In genomic region chr14:103525430-103526246, GRCh38 we compare ENCODE assay signal across 1 cellular context.
TF ChIP-seq lines count a peak whose summit lies in the region.
"Not testable (repeated sequence)": the region's sequence is repeated elsewhere in the genome, so short reads cannot be mapped to it uniquely, and the experiment has no call there.

No MANE protein-coding gene starts in this region.

TF ChIP-seq in HepG2, 621 proteins besides CTCF, POLR2A, EP300 and RAD21 (continues in another document):
- TF ChIP-seq NFKB2 (CRISPR knock-in tag; IDR thresholded peaks at IDR 0.05; ENCODE audit: borderline replicate concordance) (0 out of 2 replicates have a peak, but pooled peaks have one; percentile 16), PHF20 (CRISPR knock-in tag; IDR thresholded peaks at IDR 0.05) (0 out of 2 replicates have a peak, but pooled peaks have one; percentile 8), FOXP4 (CRISPR knock-in tag; IDR thresholded peaks at IDR 0.05) (peak; percentile 49; the same call in 1 of the 2 replicates), POLR2G (IDR thresholded peaks at IDR 0.05; ENCODE audit: low read depth, low read length) (peak; percentile 57; the same call in 1 of the 2 replicates), MAZ (CRISPR knock-in tag; IDR thresholded peaks at IDR 0.05; ENCODE audit: low read depth) (peak; percentile 58), FOXP1 (CRISPR knock-in tag; IDR thresholded peaks at IDR 0.05) (peak; percentile 38; the same call in 1 of the 2 replicates), PHF8 (CRISPR knock-in tag; IDR thresholded peaks at IDR 0.05) (peak; percentile 56; the same call in 1 of the 2 replicates), ARNTL (CRISPR knock-in tag; IDR thresholded peaks at IDR 0.05) (peak; percentile 69; the same call in 1 of the 2 replicates), NCOA2 (CRISPR knock-in tag; IDR thresholded peaks at IDR 0.05) (0 out of 2 replicates have a peak, but pooled peaks have one; percentile 16), HINFP (CRISPR knock-in tag; IDR thresholded peaks at IDR 0.05; ENCODE audit: low read depth) (0 out of 2 replicates have a peak, but pooled peaks have one; percentile 27), FOXA3 (CRISPR knock-in tag; IDR thresholded peaks at IDR 0.05) (peak; percentile 70), MIXL1 (CRISPR knock-in tag; IDR thresholded peaks at IDR 0.05) (peak; percentile 64; the same call in 1 of the 2 replicates), ZNF121 (CRISPR knock-in tag; IDR thresholded peaks at IDR 0.05) (peak; percentile 97), MED8 (CRISPR knock-in tag; IDR thresholded peaks at IDR 0.05; ENCODE audit: insufficient replicate concordance) (peak; percentile 55), FOXA1 (CRISPR knock-in tag; IDR thresholded peaks at IDR 0.05) (peak; percentile 85), ZNF256 (CRISPR knock-in tag; conservative IDR thresholded peaks at IDR 0.05) (0 out of 2 replicates have a peak, but pooled peaks have one; percentile 28), TAF1 (CRISPR knock-in tag; IDR thresholded peaks at IDR 0.05) (peak; percentile 60; the same call in 1 of the 2 replicates), HNRNPL (IDR thresholded peaks at IDR 0.05; ENCODE audit: low read depth, low read length) (0 out of 2 replicates have a peak, but pooled peaks have one; percentile 4), ZGPAT (CRISPR knock-in tag; IDR thresholded peaks at IDR 0.05) (peak; percentile 43; the same call in 1 of the 2 replicates), ISL2 (CRISPR knock-in tag; IDR thresholded peaks at IDR 0.05) (0 out of 2 replicates have a peak, but pooled peaks have one; percentile 20), ZNF772 (CRISPR knock-in tag; IDR thresholded peaks at IDR 0.05) (peak; percentile 73), GATAD2A (CRISPR knock-in tag; IDR thresholded peaks at IDR 0.05) (peak; percentile 11; the same call in 1 of the 2 replicates), SOX5 (CRISPR knock-in tag; IDR thresholded peaks at IDR 0.05; ENCODE audit: borderline replicate concordance) (peak; percentile 18; the same call in 1 of the 2 replicates), ERF (CRISPR knock-in tag; IDR thresholded peaks at IDR 0.05) (peak; percentile 31; the same call in 1 of the 2 replicates), BRD4 (CRISPR knock-in tag; IDR thresholded peaks at IDR 0.05) (peak; percentile 91), KLF12 (CRISPR knock-in tag; IDR thresholded peaks at IDR 0.05; ENCODE audit: borderline replicate concordance) (peak; percentile 50; the same call in 1 of the 2 replicates), TARDBP (CRISPR knock-in tag; IDR thresholded peaks at IDR 0.05) (peak; percentile 77; the same call in 1 of the 2 replicates), CREM (IDR thresholded peaks at IDR 0.05) (0 out of 2 replicates have a peak, but pooled peaks have one; percentile 20), HNF1B (CRISPR knock-in tag; IDR thresholded peaks at IDR 0.05) (peak; percentile 67; the same call in 1 of the 2 replicates), MIER3 (CRISPR knock-in tag; IDR thresholded peaks at IDR 0.05; ENCODE audit: borderline replicate concordance) (peak; percentile 62; the same call in 1 of the 2 replicates), LCORL (CRISPR knock-in tag; IDR thresholded peaks at IDR 0.05) (peak; percentile 76; the same call in 1 of the 2 replicates), POGZ (CRISPR knock-in tag; IDR thresholded peaks at IDR 0.05) (0 out of 2 replicates have a peak, but pooled peaks have one; percentile 17), CSRNP1 (CRISPR knock-in tag; IDR thresholded peaks at IDR 0.05) (0 out of 2 replicates have a peak, but pooled peaks have one; percentile 47), YEATS4 (CRISPR knock-in tag; IDR thresholded peaks at IDR 0.05; ENCODE audit: borderline replicate concordance) (peak; percentile 59; the same call in 1 of the 2 replicates), CEBPG (CRISPR knock-in tag; IDR thresholded peaks at IDR 0.05) (0 out of 2 replicates have a peak, but pooled peaks have one; percentile 20), ZFX (CRISPR knock-in tag; IDR thresholded peaks at IDR 0.05; ENCODE audit: low read depth) (peak; percentile 86), ZNF580 (CRISPR knock-in tag; IDR thresholded peaks at IDR 0.05; ENCODE audit: borderline replicate concordance, low read depth) (0 out of 2 replicates have a peak, but pooled peaks have one; percentile 29), HOXA5 (CRISPR knock-in tag; IDR thresholded peaks at IDR 0.05) (0 out of 2 replicates have a peak, but pooled peaks have one; percentile 37), ZNF546 (CRISPR knock-in tag; conservative IDR thresholded peaks at IDR 0.05) (0 out of 2 replicates have a peak, but pooled peaks have one; percentile 58), ZNF34 (CRISPR knock-in tag; IDR thresholded peaks at IDR 0.05; ENCODE audit: borderline replicate concordance) (0 out of 2 replicates have a peak, but pooled peaks have one; percentile 40)
- TF ChIP-seq, protein P1, sequence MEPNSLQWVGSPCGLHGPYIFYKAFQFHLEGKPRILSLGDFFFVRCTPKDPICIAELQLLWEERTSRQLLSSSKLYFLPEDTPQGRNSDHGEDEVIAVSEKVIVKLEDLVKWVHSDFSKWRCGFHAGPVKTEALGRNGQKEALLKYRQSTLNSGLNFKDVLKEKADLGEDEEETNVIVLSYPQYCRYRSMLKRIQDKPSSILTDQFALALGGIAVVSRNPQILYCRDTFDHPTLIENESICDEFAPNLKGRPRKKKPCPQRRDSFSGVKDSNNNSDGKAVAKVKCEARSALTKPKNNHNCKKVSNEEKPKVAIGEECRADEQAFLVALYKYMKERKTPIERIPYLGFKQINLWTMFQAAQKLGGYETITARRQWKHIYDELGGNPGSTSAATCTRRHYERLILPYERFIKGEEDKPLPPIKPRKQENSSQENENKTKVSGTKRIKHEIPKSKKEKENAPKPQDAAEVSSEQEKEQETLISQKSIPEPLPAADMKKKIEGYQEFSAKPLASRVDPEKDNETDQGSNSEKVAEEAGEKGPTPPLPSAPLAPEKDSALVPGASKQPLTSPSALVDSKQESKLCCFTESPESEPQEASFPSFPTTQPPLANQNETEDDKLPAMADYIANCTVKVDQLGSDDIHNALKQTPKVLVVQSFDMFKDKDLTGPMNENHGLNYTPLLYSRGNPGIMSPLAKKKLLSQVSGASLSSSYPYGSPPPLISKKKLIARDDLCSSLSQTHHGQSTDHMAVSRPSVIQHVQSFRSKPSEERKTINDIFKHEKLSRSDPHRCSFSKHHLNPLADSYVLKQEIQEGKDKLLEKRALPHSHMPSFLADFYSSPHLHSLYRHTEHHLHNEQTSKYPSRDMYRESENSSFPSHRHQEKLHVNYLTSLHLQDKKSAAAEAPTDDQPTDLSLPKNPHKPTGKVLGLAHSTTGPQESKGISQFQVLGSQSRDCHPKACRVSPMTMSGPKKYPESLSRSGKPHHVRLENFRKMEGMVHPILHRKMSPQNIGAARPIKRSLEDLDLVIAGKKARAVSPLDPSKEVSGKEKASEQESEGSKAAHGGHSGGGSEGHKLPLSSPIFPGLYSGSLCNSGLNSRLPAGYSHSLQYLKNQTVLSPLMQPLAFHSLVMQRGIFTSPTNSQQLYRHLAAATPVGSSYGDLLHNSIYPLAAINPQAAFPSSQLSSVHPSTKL (CRISPR knock-in tag; IDR thresholded peaks at IDR 0.05): peak; percentile 45; the same call in 1 of the 2 replicates
- not testable (repeated sequence) for TF ChIP-seq MAZ (IDR thresholded peaks at IDR 0.05; ENCODE audit: borderline replicate concordance, low read depth, low read length); FOXP1 (IDR thresholded peaks at IDR 0.05); FOXA1 (IDR thresholded peaks at IDR 0.05); CREM (CRISPR knock-in tag; IDR thresholded peaks at IDR 0.05); LCORL (IDR thresholded peaks at IDR 0.05)
- TF ChIP-seq, protein P2, sequence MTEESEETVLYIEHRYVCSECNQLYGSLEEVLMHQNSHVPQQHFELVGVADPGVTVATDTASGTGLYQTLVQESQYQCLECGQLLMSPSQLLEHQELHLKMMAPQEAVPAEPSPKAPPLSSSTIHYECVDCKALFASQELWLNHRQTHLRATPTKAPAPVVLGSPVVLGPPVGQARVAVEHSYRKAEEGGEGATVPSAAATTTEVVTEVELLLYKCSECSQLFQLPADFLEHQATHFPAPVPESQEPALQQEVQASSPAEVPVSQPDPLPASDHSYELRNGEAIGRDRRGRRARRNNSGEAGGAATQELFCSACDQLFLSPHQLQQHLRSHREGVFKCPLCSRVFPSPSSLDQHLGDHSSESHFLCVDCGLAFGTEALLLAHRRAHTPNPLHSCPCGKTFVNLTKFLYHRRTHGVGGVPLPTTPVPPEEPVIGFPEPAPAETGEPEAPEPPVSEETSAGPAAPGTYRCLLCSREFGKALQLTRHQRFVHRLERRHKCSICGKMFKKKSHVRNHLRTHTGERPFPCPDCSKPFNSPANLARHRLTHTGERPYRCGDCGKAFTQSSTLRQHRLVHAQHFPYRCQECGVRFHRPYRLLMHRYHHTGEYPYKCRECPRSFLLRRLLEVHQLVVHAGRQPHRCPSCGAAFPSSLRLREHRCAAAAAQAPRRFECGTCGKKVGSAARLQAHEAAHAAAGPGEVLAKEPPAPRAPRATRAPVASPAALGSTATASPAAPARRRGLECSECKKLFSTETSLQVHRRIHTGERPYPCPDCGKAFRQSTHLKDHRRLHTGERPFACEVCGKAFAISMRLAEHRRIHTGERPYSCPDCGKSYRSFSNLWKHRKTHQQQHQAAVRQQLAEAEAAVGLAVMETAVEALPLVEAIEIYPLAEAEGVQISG (CRISPR knock-in tag; IDR thresholded peaks at IDR 0.05): peak; percentile 19; the same call in 1 of the 2 replicates
- TF ChIP-seq, protein P3, sequence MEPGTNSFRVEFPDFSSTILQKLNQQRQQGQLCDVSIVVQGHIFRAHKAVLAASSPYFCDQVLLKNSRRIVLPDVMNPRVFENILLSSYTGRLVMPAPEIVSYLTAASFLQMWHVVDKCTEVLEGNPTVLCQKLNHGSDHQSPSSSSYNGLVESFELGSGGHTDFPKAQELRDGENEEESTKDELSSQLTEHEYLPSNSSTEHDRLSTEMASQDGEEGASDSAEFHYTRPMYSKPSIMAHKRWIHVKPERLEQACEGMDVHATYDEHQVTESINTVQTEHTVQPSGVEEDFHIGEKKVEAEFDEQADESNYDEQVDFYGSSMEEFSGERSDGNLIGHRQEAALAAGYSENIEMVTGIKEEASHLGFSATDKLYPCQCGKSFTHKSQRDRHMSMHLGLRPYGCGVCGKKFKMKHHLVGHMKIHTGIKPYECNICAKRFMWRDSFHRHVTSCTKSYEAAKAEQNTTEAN (CRISPR knock-in tag; conservative IDR thresholded peaks at IDR 0.05): peak; percentile 29; the same call in 1 of the 2 replicates
